ENCODE assay signal across 8 cellular contexts in genomic region chr15:85289677-85290365, GRCh38.
A peak's percentile ranks its signal among the peaks of the same experiment; 100 is the strongest.
DNase-seq lines count a peak whose midpoint lies in the region; ATAC-seq and TF ChIP-seq lines count a peak whose summit lies in the region.

No MANE protein-coding gene starts in this region.

- no peak for TF ChIP-seq EP300 in upper lobe of left lung (IDR thresholded peaks at IDR 0.05)

- 5 to 13% methylated on average over 4 to 6 of the region's 6 CpGs for WGBS in upper lobe of left lung, 2 donors

- in situ Hi-C loops in GM13976 (cut with MboI; ENCODE audit: low sequenced_read_pairs, unreplicated experiment) (loop anchor here (10.0 to 25.0 kb wide), 3 partner anchors 128 to 545 kb away; no protein-coding TSS in a partner anchor), T47D (cut with HindIII; ENCODE audit: low pct_unique_long_range_greater_than_20kb, low sequenced_read_pairs) (no loop called here)

- DNase-seq in BE2C: peak; percentile 48
- peak; percentile 51 for DNase-seq in GM13976 (ENCODE audit: low spot score)
- peak; percentile 34 for DNase-seq in NCI-H345 treated with DMSO at 0.1 percent for 48 hours (lab: John Stamatoyannopoulos, UW; ENCODE audit: unreplicated experiment)
- peak; percentile 48 to 71 for DNase-seq in T47D (ENCODE audit: low read depth in 1 of 2, low spot score in 1 of 2)
- peak; percentile 73 for DNase-seq in kidney tubule cell (ENCODE audit: low spot score)
- peak in 1 of 2 donors; percentile 70 for DNase-seq in upper lobe of left lung

- TF ChIP-seq POLR2A in upper lobe of left lung (IDR thresholded peaks at IDR 0.05): no peak

- no peaks in the 10 kb centered on the region for H3K9me3 ChIP-seq in BE2C
- no peaks in the 10 kb centered on the region for H3K9me3 ChIP-seq in upper lobe of left lung

- TF ChIP-seq CTCF in BE2C (IDR thresholded peaks at IDR 0.05; ENCODE audit: low read depth, low read length): peak; percentile 80
- peak; percentile 48 for TF ChIP-seq CTCF in GM13976 (IDR thresholded peaks at IDR 0.05; ENCODE audit: borderline replicate concordance, control extremely low read depth, extremely low read depth, insufficient read depth, missing control alignments)
- peak in 5 of 6 experiments; percentile 40 to 67 (median 55) for TF ChIP-seq CTCF in upper lobe of left lung (IDR thresholded peaks at IDR 0.05)

- H3K4me1 ChIP-seq in BE2C: no peaks in the 10 kb centered on the region
- H3K4me1 ChIP-seq in upper lobe of left lung: peaks cover 0 to 4% (median 2%) of the 10 kb centered on the region in 4 donors

- no peak overlapping the region for H3K4me3 ChIP-seq in BE2C (ENCODE audit: low read depth, low read length)
- no peak overlapping the region for H3K4me3 ChIP-seq in upper lobe of left lung

- H3K27me3 ChIP-seq in BE2C: no peaks in the 10 kb centered on the region
- H3K27me3 ChIP-seq in upper lobe of left lung: no peaks in the 10 kb centered on the region

- H3K27ac ChIP-seq in upper lobe of left lung: no peak overlapping the region

- H3K36me3 ChIP-seq in BE2C: no peaks in the 10 kb centered on the region
- H3K36me3 ChIP-seq in upper lobe of left lung: no peaks in the 10 kb centered on the region

- peak; percentile 40 to 52 for ATAC-seq in upper lobe of left lung (ENCODE audit: low FRiP score in 2 of 2)
- ATAC-seq in HG02885 (IDR thresholded peaks at IDR 0.05; ENCODE audit: poor library complexity, unreplicated experiment): no peak
- ATAC-seq in HG03139 (IDR thresholded peaks at IDR 0.05; ENCODE audit: unreplicated experiment): no peak

Comparison
In these comparisons a context has a peak if more than half of its experiments do, and no peak if none do; other contexts are left out.
1. ATAC-seq: peak in upper lobe of left lung (2 of 2); none in HG02885 (single experiment) and HG03139 (single experiment).
2. Peak in every context shown above with its lines, with median percentiles within 50 percentile points of each other: CTCF ChIP-seq.